Comparison of ENCODE assay signal across 8 cellular contexts in genomic region chr1:168408531-168409242, GRCh38.
DNase-seq lines count a peak whose midpoint lies in the region; ATAC-seq and TF ChIP-seq lines count a peak whose summit lies in the region.

No MANE protein-coding gene starts in this region.

- CTCF ChIA-PET in A673 (lab: Charles Lee): no interaction called here

- H3K27me3 ChIP-seq in A673 (replicated peaks; ENCODE audit: insufficient read depth, low read depth, low read length, poor library complexity) (no peaks in the 10 kb centered on the region), colonic mucosa (no peaks in the 10 kb centered on the region)

- H3K4me1 ChIP-seq in A673 (ENCODE audit: insufficient read depth, low read length, poor library complexity, severe bottlenecking): no peaks in the 10 kb centered on the region
- no peaks in the 10 kb centered on the region for H3K4me1 ChIP-seq in colonic mucosa

- H3K27ac ChIP-seq in epithelial cell of prostate: no peak overlapping the region
- H3K27ac ChIP-seq in A673 (ENCODE audit: low read depth, low read length, poor library complexity, severe bottlenecking): no peak overlapping the region
- H3K27ac ChIP-seq in colonic mucosa: no peak overlapping the region

- peak; percentile 65 for ATAC-seq in HG02973 (IDR thresholded peaks at IDR 0.05; ENCODE audit: unreplicated experiment)

- TF ChIP-seq CTCF in A673 (conservative IDR thresholded peaks at IDR 0.05; ENCODE audit: low read depth, low read length) (no peak), colonic mucosa (IDR thresholded peaks at IDR 0.05) (no peak)

- peak; percentile 73 for DNase-seq in Caki2 (ENCODE audit: low read depth)
- DNase-seq in activated CD4-positive, alpha-beta T cell treated with anti-CD3 and anti-CD28 coated beads for 48 hours: peak; percentile 80
- DNase-seq in epithelial cell of prostate (ENCODE audit: low read depth, low spot score): peak; percentile 33
- peak; percentile 74 for DNase-seq in stimulated activated CD8-positive, alpha-beta memory T cell treated with anti-CD3 and anti-CD28 coated beads, Interleukin-4, amount 100 ng/mL, for 48 hours
- DNase-seq in A673 (ENCODE audit: low spot score): no peak
- no peak for DNase-seq in colonic mucosa
- DNase-seq in ureter (ENCODE audit: low spot score): no peak

- in situ Hi-C loops in Caki2 (cut with HindIII; ENCODE audit: low pct_unique_long_range_greater_than_20kb, low sequenced_read_pairs): no loop called here

- H3K4me3 ChIP-seq in A673 (ENCODE audit: low read depth, low read length, poor library complexity, severe bottlenecking) (no peak overlapping the region), colonic mucosa (no peak overlapping the region)

- H3K9me3 ChIP-seq in A673 (ENCODE audit: low read depth, low read length, poor library complexity, severe bottlenecking) (no peaks in the 10 kb centered on the region), colonic mucosa (no peaks in the 10 kb centered on the region)

- intact Hi-C loops in A673 (cut with micrococcal nuclease; ENCODE audit: unreplicated experiment) (no loop called here), colonic mucosa (cut with DNase I) (no loop called here)

- no TSS peak for BruUV-seq in A673 (replicated peaks; lab: Mats Ljungman, UMichigan)

- H3K36me3 ChIP-seq in A673 (ENCODE audit: insufficient read depth, low read length, poor library complexity, severe bottlenecking) (no peaks in the 10 kb centered on the region), colonic mucosa (no peaks in the 10 kb centered on the region)

- POLR2A ChIA-PET in A673 (lab: Charles Lee; ENCODE audit: low non-redundant PET): no interaction called here

- no peak overlapping the region for H3K9ac ChIP-seq in colonic mucosa (ENCODE audit: low read depth in 2 of 2, low read length in 2 of 2)

Comparison
In these comparisons a context has a peak if more than half of its experiments do, and no peak if none do; other contexts are left out.
1. DNase-seq: peak in Caki2 (single experiment), activated CD4-positive, alpha-beta T cell treated with anti-CD3 and anti-CD28 coated beads for 48 hours (single experiment), epithelial cell of prostate (single experiment) and stimulated activated CD8-positive, alpha-beta memory T cell treated with anti-CD3 and anti-CD28 coated beads, Interleukin-4, amount 100 ng/mL, for 48 hours (single experiment); none in A673 (single experiment), colonic mucosa (single experiment) and ureter (single experiment).